28 cellular contexts compared by ENCODE assay signal in genomic region chr2:55487686-55488085, GRCh38.
"Had no signal": no experiment of that assay in that cellular context is flagged by ENCODE, and none has a peak within 500 bp of the region (broad histone marks: within the 10 kb centered on the region; RNA-seq: fewer than 3 reads in every experiment).

No MANE protein-coding gene starts in this region.

- H3K4me1 ChIP-seq: colonic mucosa, esophagus squamous epithelium, foreskin keratinocyte, gastrocnemius medialis, gastroesophageal sphincter had no signal

- H3K4me2 ChIP-seq: hepatocyte had no signal

- ATAC-seq: effector memory CD8-positive, alpha-beta T cell; esophagus mucosa; foreskin keratinocyte; gastrocnemius medialis; gastroesophageal sphincter; heart left ventricle; heart right ventricle had no signal

- H3K79me2 ChIP-seq: hepatocyte had no signal

- H3K36me3 ChIP-seq: colonic mucosa, esophagus muscularis mucosa, esophagus squamous epithelium, gastrocnemius medialis, gastroesophageal sphincter, heart left ventricle, heart right ventricle had no signal

- H3K27ac ChIP-seq: colonic mucosa, coronary artery, dorsolateral prefrontal cortex, epithelial cell of prostate, esophagus muscularis mucosa, esophagus squamous epithelium, foreskin keratinocyte, gastrocnemius medialis, gastroesophageal sphincter, heart left ventricle, heart right ventricle, hepatocyte had no signal

- H3K4me3 ChIP-seq: colonic mucosa, coronary artery, dorsolateral prefrontal cortex, esophagus muscularis mucosa, esophagus squamous epithelium, gastrocnemius medialis, gastroesophageal sphincter, heart left ventricle, heart right ventricle, hepatocyte had no signal

- DNase-seq: colonic mucosa; cortex of kidney; dermis blood vessel endothelial cell; dorsolateral prefrontal cortex; effector CD4-positive, alpha-beta T cell; effector CD8-positive, alpha-beta T cell; effector memory CD4-positive, alpha-beta T cell; effector memory CD8-positive, alpha-beta T cell; endodermal cell; erythroblast; esophagus squamous epithelium; foreskin fibroblast; foreskin keratinocyte; foreskin melanocyte; gastrocnemius medialis; glutamatergic neuron; head of caudate nucleus; heart left ventricle; heart right ventricle had no signal

- H3K9me3 ChIP-seq: colonic mucosa, esophagus muscularis mucosa, esophagus squamous epithelium, gastrocnemius medialis, gastroesophageal sphincter, heart left ventricle, heart right ventricle had no signal

- H2AFZ ChIP-seq: hepatocyte had no signal

- H3K27me3 ChIP-seq: colonic mucosa, dorsolateral prefrontal cortex, esophagus muscularis mucosa, esophagus squamous epithelium, foreskin keratinocyte, gastrocnemius medialis, gastroesophageal sphincter, heart left ventricle, heart right ventricle had no signal

- FAIRE-seq: endometrium, endothelial cell of umbilical vein, frontal cortex had no signal
